8 cellular contexts compared by ENCODE assay signal in the genomic region with DNA sequence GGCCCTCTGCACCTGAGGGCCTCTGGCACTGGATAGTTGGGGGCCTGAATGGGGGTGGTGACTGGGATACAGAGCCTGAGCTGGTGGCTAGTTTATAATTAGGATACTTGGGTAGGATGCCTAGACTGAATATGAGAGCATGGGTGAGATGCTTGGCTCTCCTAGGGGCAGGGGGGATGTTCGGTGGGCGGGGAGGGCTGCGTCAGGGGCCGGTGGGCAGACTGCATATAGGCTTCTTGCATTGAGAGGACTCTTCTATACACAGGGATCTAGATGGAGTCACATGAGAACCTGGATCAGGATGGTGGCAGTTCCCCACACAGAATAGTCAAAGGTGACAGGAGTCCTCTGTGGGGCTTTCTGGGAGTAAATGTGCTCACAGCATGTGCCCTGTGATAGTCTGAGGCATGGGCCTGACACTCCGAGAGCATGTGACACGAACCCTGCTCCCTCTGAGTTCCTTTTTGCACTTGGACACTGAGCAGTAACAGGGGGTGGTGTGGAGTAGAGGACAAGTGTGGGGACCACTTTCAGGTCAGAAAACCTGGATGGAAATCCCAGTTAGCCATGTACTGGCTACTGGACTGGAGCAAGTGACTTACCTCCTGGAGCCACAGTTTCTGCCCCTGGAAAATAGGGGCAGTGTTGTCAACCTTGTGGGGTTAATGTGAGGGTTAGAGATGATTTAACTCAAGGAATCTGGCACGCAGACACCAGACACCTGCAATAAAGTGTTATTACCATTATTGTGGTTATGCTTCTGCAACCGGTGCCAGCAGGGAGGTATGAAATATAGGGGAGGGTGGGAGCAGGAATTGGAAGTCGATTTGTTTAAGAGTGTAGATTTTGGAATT. TPM values are rescaled to one million over a fixed set of nuclear protein-coding genes. Genes with fewer than 3 reads are reported as not detected.
A peak's percentile ranks its signal among the peaks of the same experiment; 100 is the strongest.
DNase-seq lines count a peak whose midpoint lies in the region; ATAC-seq and TF ChIP-seq lines count a peak whose summit lies in the region.

No MANE protein-coding gene starts in this region.

- DNase-seq in activated CD8-positive, alpha-beta T cell treated with anti-CD3 and anti-CD28 coated beads, Interleukin-2, amount 10 ng/mL, durations not matched to agents 7 days and 5 days: peak; percentile 40
- DNase-seq in right atrium auricular region (ENCODE audit: low spot score): no peak
- DNase-seq in amniotic stem cell (lab: John Stamatoyannopoulos, UW): no peak
- DNase-seq in NOMO-1 (lab: John Stamatoyannopoulos, UW; ENCODE audit: unreplicated experiment in 2 of 2): no peak
- no peak for DNase-seq in NCI-H146 treated with DMSO at 0.1 percent for 48 hours (lab: John Stamatoyannopoulos, UW; ENCODE audit: unreplicated experiment)
- DNase-seq in NCI-H2107 treated with DMSO at 0.1 percent for 48 hours (lab: John Stamatoyannopoulos, UW; ENCODE audit: unreplicated experiment): no peak

- H3K27ac ChIP-seq in HEK293 (ENCODE audit: extremely low read depth, low read depth, low read length) (peak overlapping the region; percentile 38; the same call in 1 of the 2 replicates), right atrium auricular region (peak overlapping the region; percentile 98 to 100)

- CTCF ChIA-PET in HEK293 (lab: Yijun Ruan, JAX): interaction anchor here (1.0 to 5.8 kb wide), 3 partner anchors 14 to 128 kb away, joined by 3 to 48 read pairs (median 8); no protein-coding TSS in a partner anchor
- CTCF ChIA-PET in activated CD8-positive, alpha-beta T cell treated with anti-CD3 and anti-CD28 coated beads, Interleukin-2, amount 10 ng/mL, durations not matched to agents 7 days and 5 days (lab: Charles Lee): interaction anchor here (1.0 to 6.7 kb wide), 3 partner anchors 7 to 30 kb away, joined by 3 to 157 read pairs (median 9); a partner anchor contains a TSS

- H3K36me3 ChIP-seq in HEK293 (ENCODE audit: control insufficient read depth in 2 of 2, insufficient read depth in 1 of 2, low read length in 2 of 2): peaks cover 0 to 47% of the 10 kb centered on the region in 2 experiments; a peak in 1 of 3 replicates
- H3K36me3 ChIP-seq in right atrium auricular region: no peaks in the 10 kb centered on the region

- H3K4me1 Mint-ChIP-seq in activated CD8-positive, alpha-beta T cell treated with anti-CD3 and anti-CD28 coated beads, Interleukin-2, amount 10 ng/mL, durations not matched to agents 7 days and 5 days (ENCODE audit: low read depth): peaks cover 77% of the 10 kb centered on the region
- peaks cover 79% of the 10 kb centered on the region for H3K4me1 Mint-ChIP-seq in stimulated activated memory B cell treated with anti-CD40 and anti-IgM and Interleukin-4, amounts not matched to agents 10 μg/mL and 1 μg/mL and 100 μg/mL, for 72 hours

- H3K27me3 ChIP-seq in right atrium auricular region: no peaks in the 10 kb centered on the region

- H3K9me3 ChIP-seq in HEK293 (ENCODE audit: control insufficient read depth, insufficient read depth, low read depth, low read length) (no peaks in the 10 kb centered on the region), right atrium auricular region (no peaks in the 10 kb centered on the region)

- no peaks in the 10 kb centered on the region for H3K9me3 Mint-ChIP-seq in activated CD8-positive, alpha-beta T cell treated with anti-CD3 and anti-CD28 coated beads, Interleukin-2, amount 10 ng/mL, durations not matched to agents 7 days and 5 days (ENCODE audit: insufficient read depth)
- H3K9me3 Mint-ChIP-seq in stimulated activated memory B cell treated with anti-CD40 and anti-IgM and Interleukin-4, amounts not matched to agents 10 μg/mL and 1 μg/mL and 100 μg/mL, for 72 hours: no peaks in the 10 kb centered on the region

- H3K36me3 Mint-ChIP-seq in activated CD8-positive, alpha-beta T cell treated with anti-CD3 and anti-CD28 coated beads, Interleukin-2, amount 10 ng/mL, durations not matched to agents 7 days and 5 days (ENCODE audit: low read depth): peaks cover 56% of the 10 kb centered on the region
- H3K36me3 Mint-ChIP-seq in stimulated activated memory B cell treated with anti-CD40 and anti-IgM and Interleukin-4, amounts not matched to agents 10 μg/mL and 1 μg/mL and 100 μg/mL, for 72 hours: no peaks in the 10 kb centered on the region

- POLR2A ChIA-PET in HEK293 (lab: Yijun Ruan, JAX): no interaction called here
- POLR2A ChIA-PET in activated CD8-positive, alpha-beta T cell treated with anti-CD3 and anti-CD28 coated beads, Interleukin-2, amount 10 ng/mL, durations not matched to agents 7 days and 5 days (lab: Charles Lee): interaction anchor here (3.6 kb wide), 1 partner anchor 66 kb away, joined by 27 read pairs; a partner anchor contains a TSS

- H3K4me3 Mint-ChIP-seq in activated CD8-positive, alpha-beta T cell treated with anti-CD3 and anti-CD28 coated beads, Interleukin-2, amount 10 ng/mL, durations not matched to agents 7 days and 5 days: peak overlapping the region; percentile 92
- H3K4me3 Mint-ChIP-seq in stimulated activated memory B cell treated with anti-CD40 and anti-IgM and Interleukin-4, amounts not matched to agents 10 μg/mL and 1 μg/mL and 100 μg/mL, for 72 hours: peak overlapping the region; percentile 96

- no peak for ATAC-seq in activated CD8-positive, alpha-beta T cell treated with anti-CD3 and anti-CD28 coated beads, Interleukin-2, amount 10 ng/mL, durations not matched to agents 7 days and 5 days
- ATAC-seq in stimulated activated memory B cell treated with anti-CD40 and anti-IgM and Interleukin-4, amounts not matched to agents 10 μg/mL and 1 μg/mL and 100 μg/mL, for 72 hours: no peak

- TF ChIP-seq CTCF in HEK293 (tag by site-specific recombination; IDR thresholded peaks at IDR 0.05): no peak
- TF ChIP-seq CTCF in right atrium auricular region (IDR thresholded peaks at IDR 0.05): no peak

- H3K4me3 ChIP-seq in HEK293 (ENCODE audit: low read depth, low read length) (peak overlapping the region; percentile 86), right atrium auricular region (peak overlapping the region; percentile 89 to 99)

- H3K4me1 ChIP-seq in HEK293 (ENCODE audit: control insufficient read depth, insufficient read depth, low read length) (peaks cover 5% of the 10 kb centered on the region), right atrium auricular region (peaks cover 0 to 69% of the 10 kb centered on the region in 2 donors)

- H3K27ac Mint-ChIP-seq in activated CD8-positive, alpha-beta T cell treated with anti-CD3 and anti-CD28 coated beads, Interleukin-2, amount 10 ng/mL, durations not matched to agents 7 days and 5 days: peak overlapping the region; percentile 94
- H3K27ac Mint-ChIP-seq in stimulated activated memory B cell treated with anti-CD40 and anti-IgM and Interleukin-4, amounts not matched to agents 10 μg/mL and 1 μg/mL and 100 μg/mL, for 72 hours: peak overlapping the region; percentile 99

- H3K27me3 Mint-ChIP-seq in activated CD8-positive, alpha-beta T cell treated with anti-CD3 and anti-CD28 coated beads, Interleukin-2, amount 10 ng/mL, durations not matched to agents 7 days and 5 days (ENCODE audit: low read depth): no peaks in the 10 kb centered on the region
- no peaks in the 10 kb centered on the region for H3K27me3 Mint-ChIP-seq in stimulated activated memory B cell treated with anti-CD40 and anti-IgM and Interleukin-4, amounts not matched to agents 10 μg/mL and 1 μg/mL and 100 μg/mL, for 72 hours

TF ChIP-seq in HEK293, 187 proteins besides CTCF, POLR2A, EP300 and RAD21 (continues in another document):
- TF ChIP-seq, protein P1, sequence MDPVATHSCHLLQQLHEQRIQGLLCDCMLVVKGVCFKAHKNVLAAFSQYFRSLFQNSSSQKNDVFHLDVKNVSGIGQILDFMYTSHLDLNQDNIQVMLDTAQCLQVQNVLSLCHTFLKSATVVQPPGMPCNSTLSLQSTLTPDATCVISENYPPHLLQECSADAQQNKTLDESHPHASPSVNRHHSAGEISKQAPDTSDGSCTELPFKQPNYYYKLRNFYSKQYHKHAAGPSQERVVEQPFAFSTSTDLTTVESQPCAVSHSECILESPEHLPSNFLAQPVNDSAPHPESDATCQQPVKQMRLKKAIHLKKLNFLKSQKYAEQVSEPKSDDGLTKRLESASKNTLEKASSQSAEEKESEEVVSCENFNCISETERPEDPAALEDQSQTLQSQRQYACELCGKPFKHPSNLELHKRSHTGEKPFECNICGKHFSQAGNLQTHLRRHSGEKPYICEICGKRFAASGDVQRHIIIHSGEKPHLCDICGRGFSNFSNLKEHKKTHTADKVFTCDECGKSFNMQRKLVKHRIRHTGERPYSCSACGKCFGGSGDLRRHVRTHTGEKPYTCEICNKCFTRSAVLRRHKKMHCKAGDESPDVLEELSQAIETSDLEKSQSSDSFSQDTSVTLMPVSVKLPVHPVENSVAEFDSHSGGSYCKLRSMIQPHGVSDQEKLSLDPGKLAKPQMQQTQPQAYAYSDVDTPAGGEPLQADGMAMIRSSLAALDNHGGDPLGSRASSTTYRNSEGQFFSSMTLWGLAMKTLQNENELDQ (tag by site-specific recombination; IDR thresholded peaks at IDR 0.05; ENCODE audit: low read depth): no peak
- no peak for TF ChIP-seq REPIN1 (tag by site-specific recombination; IDR thresholded peaks at IDR 0.05; ENCODE audit: low read depth)
- TF ChIP-seq, protein P2, sequence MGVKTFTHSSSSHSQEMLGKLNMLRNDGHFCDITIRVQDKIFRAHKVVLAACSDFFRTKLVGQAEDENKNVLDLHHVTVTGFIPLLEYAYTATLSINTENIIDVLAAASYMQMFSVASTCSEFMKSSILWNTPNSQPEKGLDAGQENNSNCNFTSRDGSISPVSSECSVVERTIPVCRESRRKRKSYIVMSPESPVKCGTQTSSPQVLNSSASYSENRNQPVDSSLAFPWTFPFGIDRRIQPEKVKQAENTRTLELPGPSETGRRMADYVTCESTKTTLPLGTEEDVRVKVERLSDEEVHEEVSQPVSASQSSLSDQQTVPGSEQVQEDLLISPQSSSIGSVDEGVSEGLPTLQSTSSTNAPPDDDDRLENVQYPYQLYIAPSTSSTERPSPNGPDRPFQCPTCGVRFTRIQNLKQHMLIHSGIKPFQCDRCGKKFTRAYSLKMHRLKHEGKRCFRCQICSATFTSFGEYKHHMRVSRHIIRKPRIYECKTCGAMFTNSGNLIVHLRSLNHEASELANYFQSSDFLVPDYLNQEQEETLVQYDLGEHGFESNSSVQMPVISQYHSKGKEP (tag by site-specific recombination; IDR thresholded peaks at IDR 0.05): no peak

RNA-seq across cellular contexts. Expression of a gene that starts 2.2 kb away (rescaled TPM):
- 100 to 1,000 TPM; 235 to 245 TPM for total RNA-seq in activated CD8-positive, alpha-beta T cell treated with anti-CD3 and anti-CD28 coated beads, Interleukin-2, amount 10 ng/mL, durations not matched to agents 7 days and 5 days
- total RNA-seq in right atrium auricular region: 100 to 1,000 TPM; 353 to 356 TPM

RNA-seq across cellular contexts. Expression of a gene that starts 8.9 kb away (rescaled TPM):
- total RNA-seq in activated CD8-positive, alpha-beta T cell treated with anti-CD3 and anti-CD28 coated beads, Interleukin-2, amount 10 ng/mL, durations not matched to agents 7 days and 5 days: 10 to 100 TPM; 55.6 to 56.4 TPM
- 10 to 100 TPM; 62.0 to 81.6 TPM for total RNA-seq in right atrium auricular region

RNA-seq across cellular contexts. Expression of a gene that starts 33.2 kb away (rescaled TPM):
- total RNA-seq in activated CD8-positive, alpha-beta T cell treated with anti-CD3 and anti-CD28 coated beads, Interleukin-2, amount 10 ng/mL, durations not matched to agents 7 days and 5 days: under 1 TPM in 1 of 2 experiments, not detected in 1; 0.08 TPM
- 1 to 10 TPM; 3.5 to 4.5 TPM for total RNA-seq in right atrium auricular region

Comparison
In these comparisons a context has a peak if more than half of its experiments do, and no peak if none do; other contexts are left out.
1. RNA of a gene that starts 33.2 kb away (total RNA-seq): 3.5 to 4.5 TPM in right atrium auricular region; 0.08 TPM in activated CD8-positive, alpha-beta T cell treated with anti-CD3 and anti-CD28 coated beads, Interleukin-2, amount 10 ng/mL, durations not matched to agents 7 days and 5 days; every median in the first group is over 4 times any median in the second.